8 cellular contexts compared by ENCODE assay signal in the genomic region with DNA sequence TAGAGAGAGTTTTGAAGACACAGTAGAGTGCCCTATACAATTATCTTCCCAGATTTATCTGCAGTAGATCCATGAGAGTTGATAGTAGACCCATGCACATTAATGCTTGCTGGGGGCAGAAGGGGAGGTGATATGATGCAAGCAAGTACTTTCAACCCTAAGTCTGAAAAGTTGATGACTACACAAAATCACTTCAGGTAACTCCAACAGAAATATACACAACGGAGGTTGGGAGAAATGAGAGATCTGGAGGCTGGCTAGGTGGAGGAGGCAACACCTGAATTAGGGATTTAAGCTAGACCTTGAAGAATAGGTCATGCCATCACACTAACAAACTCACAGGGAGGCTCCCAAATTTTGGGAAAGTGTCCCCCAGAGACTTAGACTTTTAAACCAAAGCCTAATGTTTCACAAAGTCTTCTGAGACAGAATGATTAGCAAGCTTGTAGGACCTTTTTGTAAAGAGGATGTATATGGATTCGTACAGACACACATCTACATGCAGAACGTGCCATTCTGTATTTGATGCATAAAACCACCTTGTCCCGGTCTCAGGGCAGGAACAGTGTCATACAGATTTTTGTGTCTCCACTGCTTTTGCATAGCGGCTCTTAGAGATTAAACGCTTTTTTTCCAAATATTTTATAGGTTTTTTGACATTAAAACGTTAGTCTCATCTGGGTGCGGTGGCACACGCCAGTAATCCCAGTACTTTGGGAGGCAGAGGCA. TPM values are rescaled to one million over a fixed set of nuclear protein-coding genes. Genes with fewer than 3 reads are reported as not detected.
DNase-seq lines count a peak whose midpoint lies in the region; ATAC-seq and TF ChIP-seq lines count a peak whose summit lies in the region.

No MANE protein-coding gene starts in this region.

- H2AFZ ChIP-seq in parathyroid adenoma, result peak overlapping the region; percentile 93

- H3K4me1 ChIP-seq in duodenal mucosa (ENCODE audit: control insufficient read depth in 1 of 2, insufficient read depth in 2 of 2, low read length in 2 of 2), result peaks cover 24 to 28% of the 10 kb centered on the region in 2 donors
- peaks cover 4% of the 10 kb centered on the region for H3K4me1 ChIP-seq in parathyroid adenoma

- DNase-seq in CD14-positive monocyte (ENCODE audit: low spot score) (no peak), NCI-H526 (lab: John Stamatoyannopoulos, UW) (no peak), left colon (no peak), amygdala (lab: John Stamatoyannopoulos, UW) (no peak)

- peaks cover 16 to 20% of the 10 kb centered on the region in 2 donors for H3K36me3 Mint-ChIP-seq in CD14-positive monocyte

- peak overlapping the region in 1 of 2 donors; percentile 96 for H3K4me3 Mint-ChIP-seq in CD14-positive monocyte

- H3K27me3 Mint-ChIP-seq in CD14-positive monocyte (ENCODE audit: low read depth in 3 of 3), result peaks cover 0 to 3% (median 2%) of the 10 kb centered on the region in 3 donors

- intact Hi-C loops in CD14-positive monocyte (cut with micrococcal nuclease), result loop anchor here in 1 of 2 donors (10.0 kb wide), 4 partner anchors 157 to 567 kb away; a partner anchor contains a TSS
- intact Hi-C loops in left colon (cut with DNase I, micrococcal nuclease), result no loop called here

- H3K27ac Mint-ChIP-seq in CD14-positive monocyte, result peak overlapping the region in 5 of 7 donors; percentile 71 to 99 (median 96)

- peak overlapping the region; percentile 93 for H3K4me2 ChIP-seq in parathyroid adenoma (ENCODE audit: low read length)

- H3K4me3 ChIP-seq in duodenal mucosa (ENCODE audit: low read depth in 1 of 2, low read length in 2 of 2) (peak overlapping the region; percentile 97 to 98), parathyroid adenoma (ENCODE audit: low read depth, low read length) (peak overlapping the region; percentile 88)

- no peak overlapping the region for H3K9ac ChIP-seq in duodenal mucosa (ENCODE audit: low read depth in 1 of 2, low read length in 2 of 2)
- no peak overlapping the region for H3K9ac ChIP-seq in parathyroid adenoma

- H3K4me1 Mint-ChIP-seq in CD14-positive monocyte, result peaks cover 25% of the 10 kb centered on the region

- H3K27ac ChIP-seq in KOPT-K1 (ENCODE audit: low read depth, low read length, poor library complexity, severe bottlenecking), result peak overlapping the region; percentile 70
- H3K27ac ChIP-seq in duodenal mucosa (ENCODE audit: low read depth, low read length), result no peak overlapping the region
- H3K27ac ChIP-seq in parathyroid adenoma, result peak overlapping the region; percentile 86

- TF ChIP-seq CTCF in CD14-positive monocyte (IDR thresholded peaks at IDR 0.05), result no peak
- TF ChIP-seq CTCF in parathyroid adenoma (IDR thresholded peaks at IDR 0.05), result no peak

- ATAC-seq in left colon, result no peak
- ATAC-seq in GM18511 (IDR thresholded peaks at IDR 0.05; ENCODE audit: unreplicated experiment), result no peak

- no peaks in the 10 kb centered on the region for H3K9me3 ChIP-seq in KOPT-K1 (ENCODE audit: insufficient read depth, low read length, poor library complexity, severe bottlenecking)
- no peaks in the 10 kb centered on the region for H3K9me3 ChIP-seq in duodenal mucosa (ENCODE audit: control insufficient read depth in 1 of 2, low read length in 2 of 2)
- no peaks in the 10 kb centered on the region for H3K9me3 ChIP-seq in parathyroid adenoma (ENCODE audit: control insufficient read depth, low read length)

- H3K27me3 ChIP-seq in duodenal mucosa (ENCODE audit: control insufficient read depth in 1 of 2, insufficient read depth in 2 of 2, low read length in 2 of 2) (no peaks in the 10 kb centered on the region), parathyroid adenoma (ENCODE audit: control insufficient read depth, insufficient read depth, low read length) (no peaks in the 10 kb centered on the region)

- peaks cover 9% of the 10 kb centered on the region for H3K79me2 ChIP-seq in parathyroid adenoma

- H3K36me3 ChIP-seq in KOPT-K1 (ENCODE audit: insufficient read depth, low read length) (peaks cover 20% of the 10 kb centered on the region), duodenal mucosa (ENCODE audit: control insufficient read depth in 1 of 2, insufficient read depth in 2 of 2, low read length in 2 of 2) (peaks cover 2 to 10% of the 10 kb centered on the region in 2 donors), parathyroid adenoma (ENCODE audit: control insufficient read depth, insufficient read depth, low read length) (no peaks in the 10 kb centered on the region)

- peaks cover 0 to 4% (median 0%) of the 10 kb centered on the region in 7 donors for H3K9me3 Mint-ChIP-seq in CD14-positive monocyte

RNA-seq across cellular contexts. Expression of a gene that starts 0.9 kb away (rescaled TPM):
- 10 to 100 TPM; 40.7 to 40.8 TPM for polyA plus RNA-seq in CD14-positive monocyte
- 10 to 100 TPM; 43.1 to 52.3 TPM for total RNA-seq in left colon

RNA-seq across cellular contexts. Expression of a gene that starts 43.8 kb away (rescaled TPM):
- not detected for polyA plus RNA-seq in CD14-positive monocyte
- not detected for total RNA-seq in left colon

RNA-seq across cellular contexts. Expression of a gene that starts 47.9 kb away (rescaled TPM):
- 10 to 100 TPM; 23.1 to 25.7 TPM for polyA plus RNA-seq in CD14-positive monocyte
- total RNA-seq in left colon, result 10 to 100 TPM; 18.2 to 19.9 TPM
